Comparison of ENCODE assay signal across 11 cellular contexts in genomic region chr6:16001158-16001557, GRCh38.
"Had no signal": no experiment of that assay in that cellular context is flagged by ENCODE, and none has a peak within 500 bp of the region (broad histone marks: within the 10 kb centered on the region; RNA-seq: fewer than 3 reads in every experiment).

No MANE protein-coding gene starts in this region.

- H2AFZ ChIP-seq: GM23248, GM23338 had no signal

- H3K4me1 ChIP-seq: HAP-1 had no signal

- ATAC-seq: GM23338, HCT116 had no signal

- FAIRE-seq: H1, H54 had no signal

- H3K9ac ChIP-seq: GM23248 had no signal

- H3K4me2 ChIP-seq: GM23338 had no signal

- DNase-seq: GM23248, GOT3, H7, H9, HCEC 1CT, HFFc6 had no signal

- H3K27ac ChIP-seq: GM23248 had no signal

- H3K36me3 ChIP-seq: HAP-1 had no signal

- H3K9me3 ChIP-seq: HAP-1 had no signal

- H3K4me3 ChIP-seq: GM23248, GM23338, HAP-1 had no signal
